ENCODE assay signal across 1 cellular context in the genomic region with DNA sequence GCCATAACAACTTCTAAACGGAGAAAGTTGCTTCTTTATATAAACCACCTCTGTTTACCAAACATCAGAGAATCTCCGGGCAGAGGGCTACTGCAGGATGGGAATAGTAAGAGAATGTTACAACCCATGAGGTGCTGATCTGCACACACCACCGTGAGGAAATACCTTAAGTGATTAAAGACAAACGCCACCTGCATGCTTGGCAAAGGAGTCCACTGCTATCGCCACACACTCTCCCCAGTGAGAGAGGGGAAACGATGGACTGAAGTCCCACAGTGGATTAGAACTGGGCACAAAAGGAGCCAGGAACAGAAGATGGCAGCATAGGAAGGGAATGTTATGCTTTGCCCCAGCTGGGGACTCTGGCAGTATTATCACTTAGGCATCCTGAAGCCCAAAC.
TF ChIP-seq lines count a peak whose summit lies in the region.

No MANE protein-coding gene starts in this region.

TF ChIP-seq in WTC11, 78 proteins besides CTCF, POLR2A, EP300 and RAD21 (continued from another document):
- TF ChIP-seq, protein P1, sequence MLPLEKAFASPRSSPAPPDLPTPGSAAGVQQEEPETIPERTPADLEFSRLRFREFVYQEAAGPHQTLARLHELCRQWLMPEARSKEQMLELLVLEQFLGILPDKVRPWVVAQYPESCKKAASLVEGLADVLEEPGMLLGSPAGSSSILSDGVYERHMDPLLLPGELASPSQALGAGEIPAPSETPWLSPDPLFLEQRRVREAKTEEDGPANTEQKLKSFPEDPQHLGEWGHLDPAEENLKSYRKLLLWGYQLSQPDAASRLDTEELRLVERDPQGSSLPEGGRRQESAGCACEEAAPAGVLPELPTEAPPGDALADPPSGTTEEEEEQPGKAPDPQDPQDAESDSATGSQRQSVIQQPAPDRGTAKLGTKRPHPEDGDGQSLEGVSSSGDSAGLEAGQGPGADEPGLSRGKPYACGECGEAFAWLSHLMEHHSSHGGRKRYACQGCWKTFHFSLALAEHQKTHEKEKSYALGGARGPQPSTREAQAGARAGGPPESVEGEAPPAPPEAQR (CRISPR knock-in tag; IDR thresholded peaks at IDR 0.05) = no peak
- TF ChIP-seq, protein P2, sequence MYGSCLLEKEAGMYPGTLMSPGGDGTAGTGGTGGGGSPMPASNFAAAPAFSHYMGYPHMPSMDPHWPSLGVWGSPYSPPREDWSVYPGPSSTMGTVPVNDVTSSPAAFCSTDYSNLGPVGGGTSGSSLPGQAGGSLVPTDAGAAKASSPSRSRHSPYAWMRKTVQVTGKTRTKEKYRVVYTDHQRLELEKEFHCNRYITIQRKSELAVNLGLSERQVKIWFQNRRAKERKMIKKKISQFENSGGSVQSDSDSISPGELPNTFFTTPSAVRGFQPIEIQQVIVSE (CRISPR knock-in tag; IDR thresholded peaks at IDR 0.05; ENCODE audit: borderline replicate concordance) = no peak
- TF ChIP-seq, protein P3, sequence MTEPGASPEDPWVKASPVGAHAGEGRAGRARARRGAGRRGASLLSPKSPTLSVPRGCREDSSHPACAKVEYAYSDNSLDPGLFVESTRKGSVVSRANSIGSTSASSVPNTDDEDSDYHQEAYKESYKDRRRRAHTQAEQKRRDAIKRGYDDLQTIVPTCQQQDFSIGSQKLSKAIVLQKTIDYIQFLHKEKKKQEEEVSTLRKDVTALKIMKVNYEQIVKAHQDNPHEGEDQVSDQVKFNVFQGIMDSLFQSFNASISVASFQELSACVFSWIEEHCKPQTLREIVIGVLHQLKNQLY (CRISPR knock-in tag; IDR thresholded peaks at IDR 0.05) = no peak
